Comparison of ENCODE assay signal across 1 cellular context in the genomic region with DNA sequence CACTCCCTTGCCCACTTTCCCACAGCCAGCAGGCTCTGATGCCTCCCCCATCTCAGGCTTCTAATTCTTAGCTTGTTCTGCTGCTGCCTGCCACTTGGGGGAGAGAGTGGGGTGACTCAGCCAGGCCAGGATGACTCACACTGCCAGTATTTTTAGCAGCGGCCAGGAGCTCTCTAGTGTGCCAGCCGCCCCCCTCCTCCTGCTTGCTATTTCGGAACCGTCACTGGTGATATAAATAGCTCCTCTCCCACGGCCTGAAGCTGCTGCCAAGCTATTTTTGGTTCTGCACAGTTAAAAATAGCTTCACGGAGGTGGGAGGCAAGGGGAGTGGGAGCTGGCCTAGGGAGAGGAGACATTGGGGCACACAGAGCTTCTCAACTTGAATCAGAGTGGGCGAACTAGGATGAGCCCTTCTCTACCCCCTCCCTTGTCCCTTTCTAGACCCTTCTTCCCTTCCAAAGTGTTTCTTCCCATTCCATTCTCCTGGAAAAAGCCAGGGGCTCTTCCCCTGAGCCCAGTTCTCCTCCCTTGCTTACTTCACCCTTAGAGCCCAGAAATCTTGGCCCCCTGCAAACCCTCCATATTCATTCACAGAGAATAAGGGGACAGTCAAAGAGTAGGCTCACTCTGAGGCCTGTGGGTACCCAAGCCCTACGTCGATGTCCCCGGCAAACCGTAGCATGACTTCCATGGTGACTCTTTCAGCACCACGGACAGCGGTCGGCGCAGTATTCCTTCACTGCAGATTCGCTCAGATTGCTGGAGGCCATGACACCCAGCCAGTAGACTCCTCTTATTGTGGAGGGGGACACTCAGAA.
TF ChIP-seq lines count a peak whose summit lies in the region.

No MANE protein-coding gene starts in this region.

TF ChIP-seq in K562, 482 proteins besides CTCF, POLR2A, EP300 and RAD21 (continued from another document and continues in another):
- TF ChIP-seq, protein P1, sequence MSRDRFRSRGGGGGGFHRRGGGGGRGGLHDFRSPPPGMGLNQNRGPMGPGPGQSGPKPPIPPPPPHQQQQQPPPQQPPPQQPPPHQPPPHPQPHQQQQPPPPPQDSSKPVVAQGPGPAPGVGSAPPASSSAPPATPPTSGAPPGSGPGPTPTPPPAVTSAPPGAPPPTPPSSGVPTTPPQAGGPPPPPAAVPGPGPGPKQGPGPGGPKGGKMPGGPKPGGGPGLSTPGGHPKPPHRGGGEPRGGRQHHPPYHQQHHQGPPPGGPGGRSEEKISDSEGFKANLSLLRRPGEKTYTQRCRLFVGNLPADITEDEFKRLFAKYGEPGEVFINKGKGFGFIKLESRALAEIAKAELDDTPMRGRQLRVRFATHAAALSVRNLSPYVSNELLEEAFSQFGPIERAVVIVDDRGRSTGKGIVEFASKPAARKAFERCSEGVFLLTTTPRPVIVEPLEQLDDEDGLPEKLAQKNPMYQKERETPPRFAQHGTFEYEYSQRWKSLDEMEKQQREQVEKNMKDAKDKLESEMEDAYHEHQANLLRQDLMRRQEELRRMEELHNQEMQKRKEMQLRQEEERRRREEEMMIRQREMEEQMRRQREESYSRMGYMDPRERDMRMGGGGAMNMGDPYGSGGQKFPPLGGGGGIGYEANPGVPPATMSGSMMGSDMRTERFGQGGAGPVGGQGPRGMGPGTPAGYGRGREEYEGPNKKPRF (IDR thresholded peaks at IDR 0.05; ENCODE audit: low read depth, low read length) = no peak
- TF ChIP-seq ZNF584 (CRISPR knock-in tag; IDR thresholded peaks at IDR 0.05; ENCODE audit: low read depth) (peak; percentile 76; the same call in 1 of the 2 replicates), GTF2E2 (tag; IDR thresholded peaks at IDR 0.05) (0 out of 2 replicates have a peak, but pooled peaks have one; percentile 26), SIN3A (IDR thresholded peaks at IDR 0.05; ENCODE audit: borderline replicate concordance in 2 of 2, control insufficient read depth in 1 of 2, low read depth in 2 of 2, low read length in 2 of 2) (peak; percentile 53 to 62; a peak in 2 of 4 replicates), MEF2A (IDR thresholded peaks at IDR 0.05; ENCODE audit: control insufficient read depth, low read depth, low read length) (peak; percentile 99), CREB1 (IDR thresholded peaks at IDR 0.05) (no peak), CREB1 (CRISPR knock-in tag; IDR thresholded peaks at IDR 0.05) (peak; percentile 57), GABPB1 (CRISPR knock-in tag; IDR thresholded peaks at IDR 0.05) (peak; percentile 56; the same call in 1 of the 2 replicates), MAZ (CRISPR knock-in tag; conservative IDR thresholded peaks at IDR 0.05 in 1 of 2, IDR thresholded peaks at IDR 0.05 in 1 of 2) (0 out of 4 replicates have a peak, but pooled peaks of 1 of the 2 experiments have one; percentile 21), GATA2 (CRISPR knock-in tag; IDR thresholded peaks at IDR 0.05) (peak; percentile 51; the same call in 1 of the 2 replicates), JUN (IDR thresholded peaks at IDR 0.05; ENCODE audit: borderline replicate concordance, low read depth, low read length) (peak; percentile 94), JUN (CRISPR knock-in tag; IDR thresholded peaks at IDR 0.05; ENCODE audit: borderline replicate concordance) (no peak), STAG1 (CRISPR knock-in tag; IDR thresholded peaks at IDR 0.05; ENCODE audit: borderline replicate concordance) (peak; percentile 28; the same call in 1 of the 2 replicates), EHMT2 (IDR thresholded peaks at IDR 0.05) (peak; percentile 99), CXXC5 (CRISPR knock-in tag; IDR thresholded peaks at IDR 0.05) (0 out of 2 replicates have a peak, but pooled peaks have one; percentile 40), TGIF2 (CRISPR knock-in tag; IDR thresholded peaks at IDR 0.05) (peak; percentile 78), NCOR1 (IDR thresholded peaks at IDR 0.05) (peak; percentile 87), TEAD4 (IDR thresholded peaks at IDR 0.05; ENCODE audit: low read length) (no peak), TEAD4 (CRISPR knock-in tag; IDR thresholded peaks at IDR 0.05; ENCODE audit: borderline replicate concordance) (0 out of 2 replicates have a peak, but pooled peaks have one; percentile 49), TAF1 (IDR thresholded peaks at IDR 0.05; ENCODE audit: control insufficient read depth, extremely low read depth, insufficient read depth, low read length, severe bottlenecking) (no peak), HDAC2 (IDR thresholded peaks at IDR 0.05) (0 out of 2 replicates have a peak, but pooled peaks have one; percentile 46), TEAD1 (CRISPR knock-in tag; IDR thresholded peaks at IDR 0.05) (peak in 1 of 2 experiments; percentile 86; a peak in 1 of 4 replicates), KDM2B (CRISPR knock-in tag; IDR thresholded peaks at IDR 0.05) (no peak), MTF1 (CRISPR knock-in tag; IDR thresholded peaks at IDR 0.05; ENCODE audit: borderline replicate concordance) (no peak), FOXA3 (CRISPR knock-in tag; conservative IDR thresholded peaks at IDR 0.05 in 1 of 2, IDR thresholded peaks at IDR 0.05 in 1 of 2) (peak in 1 of 2 experiments; percentile 62; a peak in 1 of 4 replicates), HMG20A (CRISPR knock-in tag; conservative IDR thresholded peaks at IDR 0.05) (no peak), ZNF311 (CRISPR knock-in tag; IDR thresholded peaks at IDR 0.05) (0 out of 2 replicates have a peak, but pooled peaks have one; percentile 16), SMC3 (conservative IDR thresholded peaks at IDR 0.05; ENCODE audit: insufficient read depth, low read depth, low read length) (peak; percentile 35; the same call in 1 of the 2 replicates), LCOR (CRISPR knock-in tag; IDR thresholded peaks at IDR 0.05) (no peak; the same call in 1 of the 2 replicates), ZNF263 (CRISPR knock-in tag; IDR thresholded peaks at IDR 0.05; ENCODE audit: borderline replicate concordance) (peak; percentile 62; the same call in 1 of the 2 replicates), ZNF197 (CRISPR knock-in tag; IDR thresholded peaks at IDR 0.05; ENCODE audit: low read depth) (peak; percentile 66; the same call in 1 of the 2 replicates), SMAD4 (CRISPR knock-in tag; conservative IDR thresholded peaks at IDR 0.05) (peak; percentile 71; the same call in 1 of the 2 replicates), PRMT5 (CRISPR knock-in tag; IDR thresholded peaks at IDR 0.05) (peak; percentile 92)
- TF ChIP-seq, protein P2, sequence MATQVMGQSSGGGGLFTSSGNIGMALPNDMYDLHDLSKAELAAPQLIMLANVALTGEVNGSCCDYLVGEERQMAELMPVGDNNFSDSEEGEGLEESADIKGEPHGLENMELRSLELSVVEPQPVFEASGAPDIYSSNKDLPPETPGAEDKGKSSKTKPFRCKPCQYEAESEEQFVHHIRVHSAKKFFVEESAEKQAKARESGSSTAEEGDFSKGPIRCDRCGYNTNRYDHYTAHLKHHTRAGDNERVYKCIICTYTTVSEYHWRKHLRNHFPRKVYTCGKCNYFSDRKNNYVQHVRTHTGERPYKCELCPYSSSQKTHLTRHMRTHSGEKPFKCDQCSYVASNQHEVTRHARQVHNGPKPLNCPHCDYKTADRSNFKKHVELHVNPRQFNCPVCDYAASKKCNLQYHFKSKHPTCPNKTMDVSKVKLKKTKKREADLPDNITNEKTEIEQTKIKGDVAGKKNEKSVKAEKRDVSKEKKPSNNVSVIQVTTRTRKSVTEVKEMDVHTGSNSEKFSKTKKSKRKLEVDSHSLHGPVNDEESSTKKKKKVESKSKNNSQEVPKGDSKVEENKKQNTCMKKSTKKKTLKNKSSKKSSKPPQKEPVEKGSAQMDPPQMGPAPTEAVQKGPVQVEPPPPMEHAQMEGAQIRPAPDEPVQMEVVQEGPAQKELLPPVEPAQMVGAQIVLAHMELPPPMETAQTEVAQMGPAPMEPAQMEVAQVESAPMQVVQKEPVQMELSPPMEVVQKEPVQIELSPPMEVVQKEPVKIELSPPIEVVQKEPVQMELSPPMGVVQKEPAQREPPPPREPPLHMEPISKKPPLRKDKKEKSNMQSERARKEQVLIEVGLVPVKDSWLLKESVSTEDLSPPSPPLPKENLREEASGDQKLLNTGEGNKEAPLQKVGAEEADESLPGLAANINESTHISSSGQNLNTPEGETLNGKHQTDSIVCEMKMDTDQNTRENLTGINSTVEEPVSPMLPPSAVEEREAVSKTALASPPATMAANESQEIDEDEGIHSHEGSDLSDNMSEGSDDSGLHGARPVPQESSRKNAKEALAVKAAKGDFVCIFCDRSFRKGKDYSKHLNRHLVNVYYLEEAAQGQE (CRISPR knock-in tag; IDR thresholded peaks at IDR 0.05; ENCODE audit: low read depth) = peak; percentile 98
- TF ChIP-seq, protein P3, sequence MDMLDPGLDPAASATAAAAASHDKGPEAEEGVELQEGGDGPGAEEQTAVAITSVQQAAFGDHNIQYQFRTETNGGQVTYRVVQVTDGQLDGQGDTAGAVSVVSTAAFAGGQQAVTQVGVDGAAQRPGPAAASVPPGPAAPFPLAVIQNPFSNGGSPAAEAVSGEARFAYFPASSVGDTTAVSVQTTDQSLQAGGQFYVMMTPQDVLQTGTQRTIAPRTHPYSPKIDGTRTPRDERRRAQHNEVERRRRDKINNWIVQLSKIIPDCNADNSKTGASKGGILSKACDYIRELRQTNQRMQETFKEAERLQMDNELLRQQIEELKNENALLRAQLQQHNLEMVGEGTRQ (CRISPR knock-in tag; IDR thresholded peaks at IDR 0.05) = peak; percentile 26; the same call in 1 of the 2 replicates
- TF ChIP-seq, protein P4, sequence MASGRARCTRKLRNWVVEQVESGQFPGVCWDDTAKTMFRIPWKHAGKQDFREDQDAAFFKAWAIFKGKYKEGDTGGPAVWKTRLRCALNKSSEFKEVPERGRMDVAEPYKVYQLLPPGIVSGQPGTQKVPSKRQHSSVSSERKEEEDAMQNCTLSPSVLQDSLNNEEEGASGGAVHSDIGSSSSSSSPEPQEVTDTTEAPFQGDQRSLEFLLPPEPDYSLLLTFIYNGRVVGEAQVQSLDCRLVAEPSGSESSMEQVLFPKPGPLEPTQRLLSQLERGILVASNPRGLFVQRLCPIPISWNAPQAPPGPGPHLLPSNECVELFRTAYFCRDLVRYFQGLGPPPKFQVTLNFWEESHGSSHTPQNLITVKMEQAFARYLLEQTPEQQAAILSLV (tag; IDR thresholded peaks at IDR 0.05) = no peak
- TF ChIP-seq, protein P5, sequence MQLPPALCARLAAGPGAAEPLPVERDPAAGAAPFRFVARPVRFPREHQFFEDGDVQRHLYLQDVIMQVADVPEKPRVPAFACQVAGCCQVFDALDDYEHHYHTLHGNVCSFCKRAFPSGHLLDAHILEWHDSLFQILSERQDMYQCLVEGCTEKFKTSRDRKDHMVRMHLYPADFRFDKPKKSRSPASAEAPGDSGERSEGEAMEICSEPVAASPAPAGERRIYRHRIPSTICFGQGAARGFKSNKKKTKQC (CRISPR knock-in tag; IDR thresholded peaks at IDR 0.05) = peak; percentile 95
- TF ChIP-seq, protein P6, sequence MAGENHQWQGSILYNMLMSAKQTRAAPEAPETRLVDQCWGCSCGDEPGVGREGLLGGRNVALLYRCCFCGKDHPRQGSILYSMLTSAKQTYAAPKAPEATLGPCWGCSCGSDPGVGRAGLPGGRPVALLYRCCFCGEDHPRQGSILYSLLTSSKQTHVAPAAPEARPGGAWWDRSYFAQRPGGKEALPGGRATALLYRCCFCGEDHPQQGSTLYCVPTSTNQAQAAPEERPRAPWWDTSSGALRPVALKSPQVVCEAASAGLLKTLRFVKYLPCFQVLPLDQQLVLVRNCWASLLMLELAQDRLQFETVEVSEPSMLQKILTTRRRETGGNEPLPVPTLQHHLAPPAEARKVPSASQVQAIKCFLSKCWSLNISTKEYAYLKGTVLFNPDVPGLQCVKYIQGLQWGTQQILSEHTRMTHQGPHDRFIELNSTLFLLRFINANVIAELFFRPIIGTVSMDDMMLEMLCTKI (IDR thresholded peaks at IDR 0.05; ENCODE audit: partially characterized antibody) = no peak
- TF ChIP-seq, protein P7, sequence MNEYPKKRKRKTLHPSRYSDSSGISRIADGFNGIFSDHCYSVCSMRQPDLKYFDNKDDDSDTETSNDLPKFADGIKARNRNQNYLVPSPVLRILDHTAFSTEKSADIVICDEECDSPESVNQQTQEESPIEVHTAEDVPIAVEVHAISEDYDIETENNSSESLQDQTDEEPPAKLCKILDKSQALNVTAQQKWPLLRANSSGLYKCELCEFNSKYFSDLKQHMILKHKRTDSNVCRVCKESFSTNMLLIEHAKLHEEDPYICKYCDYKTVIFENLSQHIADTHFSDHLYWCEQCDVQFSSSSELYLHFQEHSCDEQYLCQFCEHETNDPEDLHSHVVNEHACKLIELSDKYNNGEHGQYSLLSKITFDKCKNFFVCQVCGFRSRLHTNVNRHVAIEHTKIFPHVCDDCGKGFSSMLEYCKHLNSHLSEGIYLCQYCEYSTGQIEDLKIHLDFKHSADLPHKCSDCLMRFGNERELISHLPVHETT (CRISPR knock-in tag; conservative IDR thresholded peaks at IDR 0.05 in 1 of 2, IDR thresholded peaks at IDR 0.05 in 1 of 2) = peak in 1 of 2 experiments; percentile 88; a peak in 1 of 4 replicates
- TF ChIP-seq, protein P8, sequence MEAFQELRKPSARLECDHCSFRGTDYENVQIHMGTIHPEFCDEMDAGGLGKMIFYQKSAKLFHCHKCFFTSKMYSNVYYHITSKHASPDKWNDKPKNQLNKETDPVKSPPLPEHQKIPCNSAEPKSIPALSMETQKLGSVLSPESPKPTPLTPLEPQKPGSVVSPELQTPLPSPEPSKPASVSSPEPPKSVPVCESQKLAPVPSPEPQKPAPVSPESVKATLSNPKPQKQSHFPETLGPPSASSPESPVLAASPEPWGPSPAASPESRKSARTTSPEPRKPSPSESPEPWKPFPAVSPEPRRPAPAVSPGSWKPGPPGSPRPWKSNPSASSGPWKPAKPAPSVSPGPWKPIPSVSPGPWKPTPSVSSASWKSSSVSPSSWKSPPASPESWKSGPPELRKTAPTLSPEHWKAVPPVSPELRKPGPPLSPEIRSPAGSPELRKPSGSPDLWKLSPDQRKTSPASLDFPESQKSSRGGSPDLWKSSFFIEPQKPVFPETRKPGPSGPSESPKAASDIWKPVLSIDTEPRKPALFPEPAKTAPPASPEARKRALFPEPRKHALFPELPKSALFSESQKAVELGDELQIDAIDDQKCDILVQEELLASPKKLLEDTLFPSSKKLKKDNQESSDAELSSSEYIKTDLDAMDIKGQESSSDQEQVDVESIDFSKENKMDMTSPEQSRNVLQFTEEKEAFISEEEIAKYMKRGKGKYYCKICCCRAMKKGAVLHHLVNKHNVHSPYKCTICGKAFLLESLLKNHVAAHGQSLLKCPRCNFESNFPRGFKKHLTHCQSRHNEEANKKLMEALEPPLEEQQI (IDR thresholded peaks at IDR 0.05) = peak; percentile 83; the same call in 1 of the 2 replicates
- TF ChIP-seq, protein P9, sequence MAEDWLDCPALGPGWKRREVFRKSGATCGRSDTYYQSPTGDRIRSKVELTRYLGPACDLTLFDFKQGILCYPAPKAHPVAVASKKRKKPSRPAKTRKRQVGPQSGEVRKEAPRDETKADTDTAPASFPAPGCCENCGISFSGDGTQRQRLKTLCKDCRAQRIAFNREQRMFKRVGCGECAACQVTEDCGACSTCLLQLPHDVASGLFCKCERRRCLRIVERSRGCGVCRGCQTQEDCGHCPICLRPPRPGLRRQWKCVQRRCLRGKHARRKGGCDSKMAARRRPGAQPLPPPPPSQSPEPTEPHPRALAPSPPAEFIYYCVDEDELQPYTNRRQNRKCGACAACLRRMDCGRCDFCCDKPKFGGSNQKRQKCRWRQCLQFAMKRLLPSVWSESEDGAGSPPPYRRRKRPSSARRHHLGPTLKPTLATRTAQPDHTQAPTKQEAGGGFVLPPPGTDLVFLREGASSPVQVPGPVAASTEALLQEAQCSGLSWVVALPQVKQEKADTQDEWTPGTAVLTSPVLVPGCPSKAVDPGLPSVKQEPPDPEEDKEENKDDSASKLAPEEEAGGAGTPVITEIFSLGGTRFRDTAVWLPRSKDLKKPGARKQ (CRISPR knock-in tag; IDR thresholded peaks at IDR 0.05) = no peak
